1 cellular context compared by ENCODE assay signal in the genomic region with DNA sequence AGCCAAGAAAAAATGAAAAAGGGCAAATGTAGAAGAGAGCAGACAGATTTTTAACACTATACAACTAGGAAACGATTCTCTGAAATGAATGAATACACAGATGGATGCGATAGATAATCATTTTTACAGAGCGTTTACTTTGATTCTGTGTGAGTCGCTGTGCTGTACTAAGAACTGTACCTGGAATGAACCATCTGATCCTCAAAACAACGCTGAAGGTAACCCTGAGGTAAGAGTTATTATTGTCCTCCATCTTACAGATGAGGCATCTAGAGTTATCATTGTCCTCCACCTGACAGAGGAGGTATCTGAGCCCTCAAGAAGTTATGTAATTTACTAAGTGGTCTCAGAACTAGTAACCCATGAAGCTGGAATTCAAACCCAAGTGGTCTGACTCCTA.
TF ChIP-seq lines count a peak whose summit lies in the region.

No MANE protein-coding gene starts in this region.

TF ChIP-seq in GM23338, 12 proteins besides CTCF, POLR2A, EP300 and RAD21:
- TF ChIP-seq CREB1 (CRISPR knock-in tag; IDR thresholded peaks at IDR 0.05; ENCODE audit: low read depth) (no peak), EZH2phosphoT487 (IDR thresholded peaks at IDR 0.05; ENCODE audit: unreplicated experiment) (no peak), ZNF114 (CRISPR knock-in tag; IDR thresholded peaks at IDR 0.05) (no peak), EZH2 (IDR thresholded peaks at IDR 0.05; ENCODE audit: low read depth, unreplicated experiment) (no peak), STAT1 (IDR thresholded peaks at IDR 0.05; ENCODE audit: unreplicated experiment) (no peak), ZNF331 (CRISPR knock-in tag; IDR thresholded peaks at IDR 0.05; ENCODE audit: low read depth) (no peak)
- TF ChIP-seq, protein P1, sequence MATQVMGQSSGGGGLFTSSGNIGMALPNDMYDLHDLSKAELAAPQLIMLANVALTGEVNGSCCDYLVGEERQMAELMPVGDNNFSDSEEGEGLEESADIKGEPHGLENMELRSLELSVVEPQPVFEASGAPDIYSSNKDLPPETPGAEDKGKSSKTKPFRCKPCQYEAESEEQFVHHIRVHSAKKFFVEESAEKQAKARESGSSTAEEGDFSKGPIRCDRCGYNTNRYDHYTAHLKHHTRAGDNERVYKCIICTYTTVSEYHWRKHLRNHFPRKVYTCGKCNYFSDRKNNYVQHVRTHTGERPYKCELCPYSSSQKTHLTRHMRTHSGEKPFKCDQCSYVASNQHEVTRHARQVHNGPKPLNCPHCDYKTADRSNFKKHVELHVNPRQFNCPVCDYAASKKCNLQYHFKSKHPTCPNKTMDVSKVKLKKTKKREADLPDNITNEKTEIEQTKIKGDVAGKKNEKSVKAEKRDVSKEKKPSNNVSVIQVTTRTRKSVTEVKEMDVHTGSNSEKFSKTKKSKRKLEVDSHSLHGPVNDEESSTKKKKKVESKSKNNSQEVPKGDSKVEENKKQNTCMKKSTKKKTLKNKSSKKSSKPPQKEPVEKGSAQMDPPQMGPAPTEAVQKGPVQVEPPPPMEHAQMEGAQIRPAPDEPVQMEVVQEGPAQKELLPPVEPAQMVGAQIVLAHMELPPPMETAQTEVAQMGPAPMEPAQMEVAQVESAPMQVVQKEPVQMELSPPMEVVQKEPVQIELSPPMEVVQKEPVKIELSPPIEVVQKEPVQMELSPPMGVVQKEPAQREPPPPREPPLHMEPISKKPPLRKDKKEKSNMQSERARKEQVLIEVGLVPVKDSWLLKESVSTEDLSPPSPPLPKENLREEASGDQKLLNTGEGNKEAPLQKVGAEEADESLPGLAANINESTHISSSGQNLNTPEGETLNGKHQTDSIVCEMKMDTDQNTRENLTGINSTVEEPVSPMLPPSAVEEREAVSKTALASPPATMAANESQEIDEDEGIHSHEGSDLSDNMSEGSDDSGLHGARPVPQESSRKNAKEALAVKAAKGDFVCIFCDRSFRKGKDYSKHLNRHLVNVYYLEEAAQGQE (IDR thresholded peaks at IDR 0.05; ENCODE audit: unreplicated experiment), result no peak
- TF ChIP-seq, protein P2, sequence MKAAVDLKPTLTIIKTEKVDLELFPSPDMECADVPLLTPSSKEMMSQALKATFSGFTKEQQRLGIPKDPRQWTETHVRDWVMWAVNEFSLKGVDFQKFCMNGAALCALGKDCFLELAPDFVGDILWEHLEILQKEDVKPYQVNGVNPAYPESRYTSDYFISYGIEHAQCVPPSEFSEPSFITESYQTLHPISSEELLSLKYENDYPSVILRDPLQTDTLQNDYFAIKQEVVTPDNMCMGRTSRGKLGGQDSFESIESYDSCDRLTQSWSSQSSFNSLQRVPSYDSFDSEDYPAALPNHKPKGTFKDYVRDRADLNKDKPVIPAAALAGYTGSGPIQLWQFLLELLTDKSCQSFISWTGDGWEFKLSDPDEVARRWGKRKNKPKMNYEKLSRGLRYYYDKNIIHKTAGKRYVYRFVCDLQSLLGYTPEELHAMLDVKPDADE (IDR thresholded peaks at IDR 0.05), result no peak
- TF ChIP-seq, protein P3, sequence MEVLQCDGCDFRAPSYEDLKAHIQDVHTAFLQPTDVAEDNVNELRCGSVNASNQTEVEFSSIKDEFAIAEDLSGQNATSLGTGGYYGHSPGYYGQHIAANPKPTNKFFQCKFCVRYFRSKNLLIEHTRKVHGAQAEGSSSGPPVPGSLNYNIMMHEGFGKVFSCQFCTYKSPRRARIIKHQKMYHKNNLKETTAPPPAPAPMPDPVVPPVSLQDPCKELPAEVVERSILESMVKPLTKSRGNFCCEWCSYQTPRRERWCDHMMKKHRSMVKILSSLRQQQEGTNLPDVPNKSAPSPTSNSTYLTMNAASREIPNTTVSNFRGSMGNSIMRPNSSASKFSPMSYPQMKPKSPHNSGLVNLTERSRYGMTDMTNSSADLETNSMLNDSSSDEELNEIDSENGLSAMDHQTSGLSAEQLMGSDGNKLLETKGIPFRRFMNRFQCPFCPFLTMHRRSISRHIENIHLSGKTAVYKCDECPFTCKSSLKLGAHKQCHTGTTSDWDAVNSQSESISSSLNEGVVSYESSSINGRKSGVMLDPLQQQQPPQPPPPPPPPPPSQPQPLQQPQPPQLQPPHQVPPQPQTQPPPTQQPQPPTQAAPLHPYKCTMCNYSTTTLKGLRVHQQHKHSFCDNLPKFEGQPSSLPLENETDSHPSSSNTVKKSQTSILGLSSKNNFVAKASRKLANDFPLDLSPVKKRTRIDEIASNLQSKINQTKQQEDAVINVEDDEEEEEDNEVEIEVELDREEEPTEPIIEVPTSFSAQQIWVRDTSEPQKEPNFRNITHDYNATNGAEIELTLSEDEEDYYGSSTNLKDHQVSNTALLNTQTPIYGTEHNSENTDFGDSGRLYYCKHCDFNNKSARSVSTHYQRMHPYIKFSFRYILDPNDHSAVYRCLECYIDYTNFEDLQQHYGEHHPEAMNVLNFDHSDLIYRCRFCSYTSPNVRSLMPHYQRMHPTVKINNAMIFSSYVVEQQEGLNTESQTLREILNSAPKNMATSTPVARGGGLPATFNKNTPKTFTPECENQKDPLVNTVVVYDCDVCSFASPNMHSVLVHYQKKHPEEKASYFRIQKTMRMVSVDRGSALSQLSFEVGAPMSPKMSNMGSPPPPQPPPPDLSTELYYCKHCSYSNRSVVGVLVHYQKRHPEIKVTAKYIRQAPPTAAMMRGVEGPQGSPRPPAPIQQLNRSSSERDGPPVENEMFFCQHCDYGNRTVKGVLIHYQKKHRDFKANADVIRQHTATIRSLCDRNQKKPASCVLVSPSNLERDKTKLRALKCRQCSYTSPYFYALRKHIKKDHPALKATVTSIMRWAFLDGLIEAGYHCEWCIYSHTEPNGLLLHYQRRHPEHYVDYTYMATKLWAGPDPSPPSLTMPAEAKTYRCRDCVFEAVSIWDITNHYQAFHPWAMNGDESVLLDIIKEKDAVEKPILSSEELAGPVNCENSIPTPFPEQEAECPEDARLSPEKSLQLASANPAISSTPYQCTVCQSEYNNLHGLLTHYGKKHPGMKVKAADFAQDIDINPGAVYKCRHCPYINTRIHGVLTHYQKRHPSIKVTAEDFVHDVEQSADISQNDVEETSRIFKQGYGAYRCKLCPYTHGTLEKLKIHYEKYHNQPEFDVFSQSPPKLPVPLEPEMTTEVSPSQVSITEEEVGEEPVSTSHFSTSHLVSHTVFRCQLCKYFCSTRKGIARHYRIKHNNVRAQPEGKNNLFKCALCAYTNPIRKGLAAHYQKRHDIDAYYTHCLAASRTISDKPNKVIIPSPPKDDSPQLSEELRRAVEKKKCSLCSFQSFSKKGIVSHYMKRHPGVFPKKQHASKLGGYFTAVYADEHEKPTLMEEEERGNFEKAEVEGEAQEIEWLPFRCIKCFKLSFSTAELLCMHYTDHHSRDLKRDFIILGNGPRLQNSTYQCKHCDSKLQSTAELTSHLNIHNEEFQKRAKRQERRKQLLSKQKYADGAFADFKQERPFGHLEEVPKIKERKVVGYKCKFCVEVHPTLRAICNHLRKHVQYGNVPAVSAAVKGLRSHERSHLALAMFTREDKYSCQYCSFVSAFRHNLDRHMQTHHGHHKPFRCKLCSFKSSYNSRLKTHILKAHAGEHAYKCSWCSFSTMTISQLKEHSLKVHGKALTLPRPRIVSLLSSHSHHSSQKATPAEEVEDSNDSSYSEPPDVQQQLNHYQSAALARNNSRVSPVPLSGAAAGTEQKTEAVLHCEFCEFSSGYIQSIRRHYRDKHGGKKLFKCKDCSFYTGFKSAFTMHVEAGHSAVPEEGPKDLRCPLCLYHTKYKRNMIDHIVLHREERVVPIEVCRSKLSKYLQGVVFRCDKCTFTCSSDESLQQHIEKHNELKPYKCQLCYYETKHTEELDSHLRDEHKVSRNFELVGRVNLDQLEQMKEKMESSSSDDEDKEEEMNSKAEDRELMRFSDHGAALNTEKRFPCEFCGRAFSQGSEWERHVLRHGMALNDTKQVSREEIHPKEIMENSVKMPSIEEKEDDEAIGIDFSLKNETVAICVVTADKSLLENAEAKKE (CRISPR knock-in tag; IDR thresholded peaks at IDR 0.05), result no peak
